19 cellular contexts compared by ENCODE assay signal in genomic region chr10:74275755-74276154, GRCh38.
DNase-seq lines count a peak whose midpoint lies in the region; ATAC-seq and TF ChIP-seq lines count a peak whose summit lies in the region.
"Had no signal": no experiment of that assay in that cellular context is flagged by ENCODE, and none has a peak within 500 bp of the region (broad histone marks: within the 10 kb centered on the region; RNA-seq: fewer than 3 reads in every experiment).

No MANE protein-coding gene starts in this region.

- DNase-seq in MCF 10A (ENCODE audit: unreplicated experiment) (no peak), breast epithelium (ENCODE audit: low spot score in 2 of 2) (no peak), ascending aorta (ENCODE audit: low spot score in 2 of 2) (no peak), mucosa of descending colon (no peak), thoracic aorta (ENCODE audit: low spot score) (no peak), trophoblast cell (no peak)
- DNase-seq in activated CD4-positive, alpha-beta T cell treated with anti-CD3 and anti-CD28 coated beads, Interleukin-2, amount 10 ng/mL, durations not matched to agents 24 days and 14 days: no peak
- DNase-seq in activated CD4-positive, alpha-beta T cell treated with anti-CD3 and anti-CD28 coated beads for 48 hours: no peak
- DNase-seq: CD4-positive, CD25-positive, alpha-beta regulatory T cell; CD8-positive, alpha-beta T cell; DMS 273 treated with DMSO at 0.1 percent for 48 hours; DND-41; GM23248; H9 had no signal

- no peaks in the 10 kb centered on the region for H3K79me1 ChIP-seq in trophoblast cell (ENCODE audit: low read length)

- H3K9me3 Mint-ChIP-seq in MCF 10A (ENCODE audit: unreplicated experiment): no peaks in the 10 kb centered on the region
- no peaks in the 10 kb centered on the region for H3K9me3 Mint-ChIP-seq in activated CD4-positive, alpha-beta T cell treated with anti-CD3 and anti-CD28 coated beads, Interleukin-2, amount 10 ng/mL, durations not matched to agents 24 days and 14 days
- H3K9me3 Mint-ChIP-seq: CD4-positive, CD25-positive, alpha-beta regulatory T cell; CD8-positive, alpha-beta T cell; H9 had no signal

- H2AFZ ChIP-seq in trophoblast cell (ENCODE audit: insufficient read depth, low read length, poor library complexity): no peak overlapping the region
- H2AFZ ChIP-seq: GM23248 had no signal

- no peak overlapping the region for H3K18ac ChIP-seq in trophoblast cell (ENCODE audit: low read length)

- H3K4me1 Mint-ChIP-seq in MCF 10A (ENCODE audit: insufficient read depth, unreplicated experiment): peaks cover 10% of the 10 kb centered on the region
- H3K4me1 Mint-ChIP-seq in activated CD4-positive, alpha-beta T cell treated with anti-CD3 and anti-CD28 coated beads, Interleukin-2, amount 10 ng/mL, durations not matched to agents 24 days and 14 days: peaks cover 3% of the 10 kb centered on the region

- no peak overlapping the region for H4K8ac ChIP-seq in trophoblast cell (ENCODE audit: low read depth, low read length)

- no peaks in the 10 kb centered on the region for H3K9me3 ChIP-seq in breast epithelium
- no peaks in the 10 kb centered on the region for H3K9me3 ChIP-seq in ascending aorta
- H3K9me3 ChIP-seq in mucosa of descending colon: no peaks in the 10 kb centered on the region
- no peaks in the 10 kb centered on the region for H3K9me3 ChIP-seq in thoracic aorta
- H3K9me3 ChIP-seq in trophoblast cell (ENCODE audit: insufficient read depth, low read depth, low read length): no peaks in the 10 kb centered on the region
- H3K9me3 ChIP-seq: BLaER1 had no signal

- CTCF ChIA-PET in MCF 10A (lab: Yijun Ruan, JAX): interaction anchor here (1.1 kb wide), 2 partner anchors 9 to 11 kb away, joined by 4 to 5 read pairs; no protein-coding TSS in a partner anchor

- H3K4me3 ChIP-seq in breast epithelium (no peak overlapping the region), ascending aorta (no peak overlapping the region), mucosa of descending colon (no peak overlapping the region), thoracic aorta (no peak overlapping the region), trophoblast cell (ENCODE audit: low read depth, low read length) (no peak overlapping the region)
- H3K4me3 ChIP-seq: BLaER1, GM23248 had no signal

- no TSS peak for BruUV-seq in MCF 10A (replicated peaks; lab: Mats Ljungman, UMichigan)

- H3K27me3 ChIP-seq in breast epithelium (no peaks in the 10 kb centered on the region), ascending aorta (no peaks in the 10 kb centered on the region), thoracic aorta (replicated peaks; ENCODE audit: insufficient read depth) (no peaks in the 10 kb centered on the region), trophoblast cell (ENCODE audit: insufficient read depth, low read length) (no peaks in the 10 kb centered on the region)
- H3K27me3 ChIP-seq: BLaER1 had no signal

- no peak overlapping the region for H3K23ac ChIP-seq in trophoblast cell (ENCODE audit: low read length)

- H3K36me3 Mint-ChIP-seq in MCF 10A (ENCODE audit: insufficient read depth, unreplicated experiment): peaks cover 11% of the 10 kb centered on the region
- peaks cover 8% of the 10 kb centered on the region for H3K36me3 Mint-ChIP-seq in activated CD4-positive, alpha-beta T cell treated with anti-CD3 and anti-CD28 coated beads, Interleukin-2, amount 10 ng/mL, durations not matched to agents 24 days and 14 days (ENCODE audit: low read depth)

- H3K9ac ChIP-seq in trophoblast cell (ENCODE audit: low read length): no peak overlapping the region
- H3K9ac ChIP-seq: BLaER1, GM23248 had no signal

- WGBS in trophoblast cell (ENCODE audit: extremely low coverage, insufficient coverage, insufficient read length): no CpG with 5 or more reads among the region's 5 CpGs

- H3K36me3 ChIP-seq in breast epithelium (no peaks in the 10 kb centered on the region), ascending aorta (no peaks in the 10 kb centered on the region), mucosa of descending colon (ENCODE audit: low read depth) (no peaks in the 10 kb centered on the region), thoracic aorta (no peaks in the 10 kb centered on the region), trophoblast cell (ENCODE audit: control insufficient read depth in 1 of 2, insufficient read depth in 2 of 2, low read length in 2 of 2) (no peaks in the 10 kb centered on the region)
- H3K36me3 ChIP-seq: BLaER1 had no signal

- no peak overlapping the region for H2AK5ac ChIP-seq in trophoblast cell (ENCODE audit: low read length)

- no peak overlapping the region for H2BK120ac ChIP-seq in trophoblast cell (ENCODE audit: insufficient read depth, low read length, poor library complexity)

- H3K4me2 ChIP-seq in trophoblast cell (ENCODE audit: low read length): no peak overlapping the region
- H3K4me2 ChIP-seq: BLaER1 had no signal

- intact Hi-C loops in MCF 10A (cut with micrococcal nuclease): no loop called here
- intact Hi-C loops in breast epithelium (cut with DNase I; ENCODE audit: low total_unique reads): no loop called here
- intact Hi-C loops in ascending aorta (cut with DNase I): loop anchor here (10.0 kb wide), 1 partner anchor 49 kb away; no protein-coding TSS in a partner anchor
- intact Hi-C loops in mucosa of descending colon (cut with DNase I, micrococcal nuclease): no loop called here
- intact Hi-C loops in activated CD4-positive, alpha-beta T cell treated with anti-CD3 and anti-CD28 coated beads, Interleukin-2, amount 10 ng/mL, durations not matched to agents 24 days and 14 days (cut with micrococcal nuclease): no loop called here

- no peaks in the 10 kb centered on the region for H3K27me3 Mint-ChIP-seq in MCF 10A (ENCODE audit: insufficient read depth, unreplicated experiment)
- no peaks in the 10 kb centered on the region for H3K27me3 Mint-ChIP-seq in activated CD4-positive, alpha-beta T cell treated with anti-CD3 and anti-CD28 coated beads, Interleukin-2, amount 10 ng/mL, durations not matched to agents 24 days and 14 days
- H3K27me3 Mint-ChIP-seq: B cell; CD4-positive, CD25-positive, alpha-beta regulatory T cell had no signal

- H4K91ac ChIP-seq in trophoblast cell (ENCODE audit: low read depth, low read length): no peak overlapping the region

- H3K4me3 Mint-ChIP-seq in MCF 10A (ENCODE audit: unreplicated experiment): no peak overlapping the region
- no peak overlapping the region for H3K4me3 Mint-ChIP-seq in activated CD4-positive, alpha-beta T cell treated with anti-CD3 and anti-CD28 coated beads, Interleukin-2, amount 10 ng/mL, durations not matched to agents 24 days and 14 days
- H3K4me3 Mint-ChIP-seq: B cell; CD4-positive, CD25-positive, alpha-beta regulatory T cell; CD8-positive, alpha-beta T cell; H9 had no signal

- peak overlapping the region; percentile 84 for H3K27ac Mint-ChIP-seq in MCF 10A (ENCODE audit: low read depth, unreplicated experiment)
- H3K27ac Mint-ChIP-seq in activated CD4-positive, alpha-beta T cell treated with anti-CD3 and anti-CD28 coated beads, Interleukin-2, amount 10 ng/mL, durations not matched to agents 24 days and 14 days: no peak overlapping the region

- peak; percentile 67 for ATAC-seq in mucosa of descending colon
- no peak for ATAC-seq in thoracic aorta (ENCODE audit: insufficient number of reproducible peaks, low FRiP score, low read depth)
- ATAC-seq: CD8-positive, alpha-beta T cell; HCT116 had no signal

- H3K14ac ChIP-seq in trophoblast cell (ENCODE audit: low read length): no peak overlapping the region

- H3K27ac ChIP-seq in breast epithelium (no peak overlapping the region), ascending aorta (peak overlapping the region; percentile 5 to 37), thoracic aorta (peak overlapping the region; percentile 21 to 35), trophoblast cell (ENCODE audit: low read depth, low read length) (no peak overlapping the region)
- H3K27ac ChIP-seq: 22Rv1, BLaER1, C4-2B, GM23248 had no signal

- no peak overlapping the region for H2BK12ac ChIP-seq in trophoblast cell (ENCODE audit: low read length)

- no peak overlapping the region for H2BK5ac ChIP-seq in trophoblast cell (ENCODE audit: low read depth, low read length, poor library complexity)

- TF ChIP-seq POLR2A in breast epithelium (IDR thresholded peaks at IDR 0.05): no peak

- H4K12ac ChIP-seq in trophoblast cell (ENCODE audit: low read depth, low read length): no peak overlapping the region

- TF ChIP-seq CTCF in MCF 10A (IDR thresholded peaks at IDR 0.05; ENCODE audit: unreplicated experiment): no peak
- no peak for TF ChIP-seq CTCF in breast epithelium (IDR thresholded peaks at IDR 0.05)
- TF ChIP-seq CTCF in ascending aorta (IDR thresholded peaks at IDR 0.05): no peak
- no peak for TF ChIP-seq CTCF in mucosa of descending colon (IDR thresholded peaks at IDR 0.05)
- TF ChIP-seq CTCF in thoracic aorta (IDR thresholded peaks at IDR 0.05): no peak

- no peaks in the 10 kb centered on the region for H3K4me1 ChIP-seq in breast epithelium
- H3K4me1 ChIP-seq in ascending aorta: peaks cover 0 to 4% of the 10 kb centered on the region in 2 donors
- peaks cover 6% of the 10 kb centered on the region for H3K4me1 ChIP-seq in mucosa of descending colon (ENCODE audit: low read depth)
- peaks cover 0 to 14% of the 10 kb centered on the region in 2 donors for H3K4me1 ChIP-seq in thoracic aorta (ENCODE audit: control insufficient read depth in 1 of 2, low read depth in 2 of 2)
- no peaks in the 10 kb centered on the region for H3K4me1 ChIP-seq in trophoblast cell (ENCODE audit: control insufficient read depth in 1 of 2, insufficient read depth in 2 of 2, low read length in 2 of 2)
- H3K4me1 ChIP-seq: BLaER1 had no signal

- no peaks in the 10 kb centered on the region for H3K79me2 ChIP-seq in trophoblast cell (ENCODE audit: control insufficient read depth, insufficient read depth, low read length, poor library complexity)

- H3K4ac ChIP-seq in trophoblast cell (ENCODE audit: low read depth, low read length): no peak overlapping the region

- POLR2A ChIA-PET in MCF 10A (lab: Yijun Ruan, JAX): interaction anchor here (1.4 kb wide), 1 partner anchor 14 kb away, joined by 4 read pairs; no protein-coding TSS in a partner anchor

Comparison
In these comparisons a context has a peak if more than half of its experiments do, and no peak if none do; other contexts are left out.
1. H3K27ac ChIP-seq: peak in ascending aorta (2 of 2) and thoracic aorta (2 of 2); none in breast epithelium (0 of 2) and trophoblast cell (single experiment).